1 cellular context compared by ENCODE assay signal in the genomic region with DNA sequence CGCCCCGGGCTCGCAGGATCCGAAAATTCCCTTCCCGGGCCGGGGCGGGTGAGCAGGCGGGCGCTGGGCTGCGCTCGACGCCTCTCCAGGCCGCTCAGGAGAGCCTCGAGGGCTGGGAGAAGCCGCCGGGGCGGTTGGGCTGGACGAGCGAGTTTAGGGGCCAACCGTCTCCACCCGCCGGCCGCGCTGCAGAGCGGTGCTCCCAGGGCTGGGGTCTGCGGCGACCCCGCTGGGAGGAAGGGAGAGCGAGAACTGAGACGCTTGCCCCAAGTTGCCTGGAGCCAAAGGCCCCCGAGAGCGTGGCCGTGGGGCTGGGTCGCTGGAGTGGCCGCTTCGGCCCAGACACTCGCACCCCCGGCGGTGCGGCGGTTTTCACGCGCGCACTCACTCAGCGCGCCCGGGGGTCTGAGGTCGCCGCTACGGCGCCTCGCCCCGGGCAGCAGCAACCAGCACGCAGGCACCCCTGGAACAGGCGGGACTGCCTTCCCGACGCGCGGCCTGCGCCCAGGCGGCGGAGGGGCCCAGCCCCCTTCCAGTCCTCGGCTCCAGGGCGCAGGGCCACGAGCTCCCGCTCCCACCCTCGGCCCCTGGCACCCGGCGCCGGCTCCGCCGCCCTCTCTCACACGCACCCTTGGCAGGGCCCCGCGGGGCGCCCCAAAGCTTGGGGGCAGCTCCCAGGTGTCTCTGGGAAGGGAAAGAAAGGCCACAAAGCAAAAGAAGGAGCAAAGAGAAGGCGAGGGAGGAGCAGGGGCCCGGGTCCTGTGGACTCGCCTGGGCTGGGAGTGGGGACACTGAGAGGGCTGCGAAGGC.
TF ChIP-seq lines count a peak whose summit lies in the region.

No MANE protein-coding gene starts in this region.

TF ChIP-seq in SK-N-SH treated with all-trans-retinoic acid at 6 μM for 48 hours, 23 proteins besides CTCF, POLR2A, EP300 and RAD21 (continued from another document):
- TF ChIP-seq ZNF565 (CRISPR knock-in tag; conservative IDR thresholded peaks at IDR 0.05; ENCODE audit: low read depth) = no peak
- TF ChIP-seq ARNTL (CRISPR knock-in tag; IDR thresholded peaks at IDR 0.05; ENCODE audit: borderline replicate concordance, low read depth) = no peak
